7 cellular contexts compared by ENCODE assay signal in the genomic region with DNA sequence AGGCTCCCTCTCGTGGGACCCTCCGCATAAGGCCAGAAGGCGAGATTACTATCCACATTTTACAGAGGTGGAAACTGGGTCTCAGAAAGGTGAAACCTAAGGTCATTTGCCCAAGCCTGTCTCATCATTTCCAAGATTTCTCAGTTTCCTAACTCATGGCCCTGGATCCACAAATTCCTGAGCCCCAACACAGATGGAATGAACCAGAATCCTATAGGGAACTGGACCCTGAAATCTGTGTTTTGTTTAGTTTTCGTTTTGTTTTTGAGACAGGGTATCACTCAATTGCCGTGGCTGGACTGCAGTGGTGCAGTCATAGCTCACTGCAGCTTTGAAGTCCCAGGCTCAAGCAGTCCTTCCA. TPM values are rescaled to one million over a fixed set of nuclear protein-coding genes. Genes with fewer than 3 reads are reported as not detected.
DNase-seq lines count a peak whose midpoint lies in the region; ATAC-seq and TF ChIP-seq lines count a peak whose summit lies in the region.

No MANE protein-coding gene starts in this region.

- no peaks in the 10 kb centered on the region for H3K9me3 Mint-ChIP-seq in WTC11
- H3K9me3 Mint-ChIP-seq in glutamatergic neuron (ENCODE audit: unreplicated experiment), result peaks cover 3% of the 10 kb centered on the region
- H3K9me3 Mint-ChIP-seq in stimulated activated effector memory CD8-positive, alpha-beta T cell treated with anti-CD3 and anti-CD28 coated beads, Interleukin-12 subunit alpha, Interleukin-12 subunit beta, amount 100 ng/mL, for 72 hours, result no peaks in the 10 kb centered on the region

- H3K36me3 Mint-ChIP-seq in WTC11 (no peaks in the 10 kb centered on the region), glutamatergic neuron (ENCODE audit: unreplicated experiment) (no peaks in the 10 kb centered on the region)
- no peaks in the 10 kb centered on the region for H3K36me3 Mint-ChIP-seq in stimulated activated effector memory CD8-positive, alpha-beta T cell treated with anti-CD3 and anti-CD28 coated beads, Interleukin-12 subunit alpha, Interleukin-12 subunit beta, amount 100 ng/mL, for 72 hours

- H3K27ac ChIP-seq in Peyer's patch, result peak overlapping the region in 1 of 4 donors; percentile 92

- DNase-seq in GM12865 (ENCODE audit: low read depth) (no peak), WTC11 (ENCODE audit: low spot score) (no peak), glutamatergic neuron (no peak), DMS153 treated with DMSO at 0.1 percent for 48 hours (lab: John Stamatoyannopoulos, UW; ENCODE audit: unreplicated experiment) (no peak), Peyer's patch (no peak)
- DNase-seq in stimulated activated effector memory CD8-positive, alpha-beta T cell treated with anti-CD3 and anti-CD28 coated beads, Interleukin-12 subunit alpha, Interleukin-12 subunit beta, amount 100 ng/mL, for 72 hours (ENCODE audit: low spot score in 2 of 2), result no peak

- H3K27me3 ChIP-seq in Peyer's patch, result no peaks in the 10 kb centered on the region

- H3K36me3 ChIP-seq in Peyer's patch, result no peaks in the 10 kb centered on the region

- POLR2A ChIA-PET in WTC11 (lab: Charles Lee), result no interaction called here

- CTCF ChIA-PET in WTC11 (lab: Charles Lee), result interaction anchor here (1.0 to 1.7 kb wide), 3 partner anchors 42 to 54 kb away, joined by 3 to 7 read pairs (median 3); no protein-coding TSS in a partner anchor

- H3K27ac Mint-ChIP-seq in WTC11, result peak overlapping the region; percentile 53; the same call in 1 of the 2 replicates
- H3K27ac Mint-ChIP-seq in glutamatergic neuron (ENCODE audit: unreplicated experiment), result no peak overlapping the region
- H3K27ac Mint-ChIP-seq in stimulated activated effector memory CD8-positive, alpha-beta T cell treated with anti-CD3 and anti-CD28 coated beads, Interleukin-12 subunit alpha, Interleukin-12 subunit beta, amount 100 ng/mL, for 72 hours, result no peak overlapping the region

- TF ChIP-seq CTCF in GM12865 (IDR thresholded peaks at IDR 0.05; ENCODE audit: insufficient read depth, low read depth, low read length, missing control alignments), result no peak
- no peak for TF ChIP-seq CTCF in WTC11 (IDR thresholded peaks at IDR 0.05)
- TF ChIP-seq CTCF in glutamatergic neuron (IDR thresholded peaks at IDR 0.05; ENCODE audit: partially characterized antibody, unreplicated experiment), result no peak
- no peak for TF ChIP-seq CTCF in Peyer's patch (IDR thresholded peaks at IDR 0.05)

- H3K9me3 ChIP-seq in Peyer's patch, result no peaks in the 10 kb centered on the region

- H3K4me1 ChIP-seq in Peyer's patch, result peaks cover 0 to 10% (median 8%) of the 10 kb centered on the region in 4 donors

- ATAC-seq in WTC11 (no peak), GM19455 (IDR thresholded peaks at IDR 0.05; ENCODE audit: unreplicated experiment) (no peak)
- ATAC-seq in stimulated activated effector memory CD8-positive, alpha-beta T cell treated with anti-CD3 and anti-CD28 coated beads, Interleukin-12 subunit alpha, Interleukin-12 subunit beta, amount 100 ng/mL, for 72 hours, result no peak

- H3K27me3 Mint-ChIP-seq in WTC11 (ENCODE audit: low read depth) (peaks cover 25% of the 10 kb centered on the region), glutamatergic neuron (ENCODE audit: unreplicated experiment) (peaks cover 3% of the 10 kb centered on the region)

- H3K4me3 Mint-ChIP-seq in WTC11, result peak overlapping the region; percentile 40; the same call in 1 of the 2 replicates
- peak overlapping the region; percentile 79 for H3K4me3 Mint-ChIP-seq in glutamatergic neuron (ENCODE audit: unreplicated experiment)
- peak overlapping the region; percentile 56 for H3K4me3 Mint-ChIP-seq in stimulated activated effector memory CD8-positive, alpha-beta T cell treated with anti-CD3 and anti-CD28 coated beads, Interleukin-12 subunit alpha, Interleukin-12 subunit beta, amount 100 ng/mL, for 72 hours

- TF ChIP-seq POLR2A in Peyer's patch (IDR thresholded peaks at IDR 0.05), result no peak

- H3K4me3 ChIP-seq in GM12865 (ENCODE audit: low read depth, low read length) (peak overlapping the region; percentile 8; the same call in 1 of the 2 replicates), Peyer's patch (peak overlapping the region in 2 of 4 donors; percentile 61 to 69)

- peaks cover 16% of the 10 kb centered on the region for H3K4me1 Mint-ChIP-seq in WTC11
- no peaks in the 10 kb centered on the region for H3K4me1 Mint-ChIP-seq in glutamatergic neuron (ENCODE audit: low read depth, unreplicated experiment)
- H3K4me1 Mint-ChIP-seq in stimulated activated effector memory CD8-positive, alpha-beta T cell treated with anti-CD3 and anti-CD28 coated beads, Interleukin-12 subunit alpha, Interleukin-12 subunit beta, amount 100 ng/mL, for 72 hours, result peaks cover 8% of the 10 kb centered on the region

TF ChIP-seq in WTC11, 78 proteins besides CTCF, POLR2A, EP300 and RAD21:
- TF ChIP-seq, protein P1, sequence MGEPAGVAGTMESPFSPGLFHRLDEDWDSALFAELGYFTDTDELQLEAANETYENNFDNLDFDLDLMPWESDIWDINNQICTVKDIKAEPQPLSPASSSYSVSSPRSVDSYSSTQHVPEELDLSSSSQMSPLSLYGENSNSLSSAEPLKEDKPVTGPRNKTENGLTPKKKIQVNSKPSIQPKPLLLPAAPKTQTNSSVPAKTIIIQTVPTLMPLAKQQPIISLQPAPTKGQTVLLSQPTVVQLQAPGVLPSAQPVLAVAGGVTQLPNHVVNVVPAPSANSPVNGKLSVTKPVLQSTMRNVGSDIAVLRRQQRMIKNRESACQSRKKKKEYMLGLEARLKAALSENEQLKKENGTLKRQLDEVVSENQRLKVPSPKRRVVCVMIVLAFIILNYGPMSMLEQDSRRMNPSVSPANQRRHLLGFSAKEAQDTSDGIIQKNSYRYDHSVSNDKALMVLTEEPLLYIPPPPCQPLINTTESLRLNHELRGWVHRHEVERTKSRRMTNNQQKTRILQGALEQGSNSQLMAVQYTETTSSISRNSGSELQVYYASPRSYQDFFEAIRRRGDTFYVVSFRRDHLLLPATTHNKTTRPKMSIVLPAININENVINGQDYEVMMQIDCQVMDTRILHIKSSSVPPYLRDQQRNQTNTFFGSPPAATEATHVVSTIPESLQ (CRISPR knock-in tag; IDR thresholded peaks at IDR 0.05), result no peak
- no peak for TF ChIP-seq IRF2 (CRISPR knock-in tag; IDR thresholded peaks at IDR 0.05; ENCODE audit: borderline replicate concordance, low read depth)
- no peak for TF ChIP-seq PRRX2 (CRISPR knock-in tag; IDR thresholded peaks at IDR 0.05)
- TF ChIP-seq ETV6 (CRISPR knock-in tag; IDR thresholded peaks at IDR 0.05), result no peak
- TF ChIP-seq, protein P2, sequence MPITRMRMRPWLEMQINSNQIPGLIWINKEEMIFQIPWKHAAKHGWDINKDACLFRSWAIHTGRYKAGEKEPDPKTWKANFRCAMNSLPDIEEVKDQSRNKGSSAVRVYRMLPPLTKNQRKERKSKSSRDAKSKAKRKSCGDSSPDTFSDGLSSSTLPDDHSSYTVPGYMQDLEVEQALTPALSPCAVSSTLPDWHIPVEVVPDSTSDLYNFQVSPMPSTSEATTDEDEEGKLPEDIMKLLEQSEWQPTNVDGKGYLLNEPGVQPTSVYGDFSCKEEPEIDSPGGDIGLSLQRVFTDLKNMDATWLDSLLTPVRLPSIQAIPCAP (CRISPR knock-in tag; IDR thresholded peaks at IDR 0.05), result no peak
- no peak for TF ChIP-seq FOXP1 (CRISPR knock-in tag; IDR thresholded peaks at IDR 0.05; ENCODE audit: borderline replicate concordance)
- no peak for TF ChIP-seq ZNF423 (CRISPR knock-in tag; IDR thresholded peaks at IDR 0.05)
- TF ChIP-seq KAT7 (CRISPR knock-in tag; IDR thresholded peaks at IDR 0.05; ENCODE audit: borderline replicate concordance), result no peak
- no peak for TF ChIP-seq ZNF232 (CRISPR knock-in tag; IDR thresholded peaks at IDR 0.05)
- TF ChIP-seq NFYB (CRISPR knock-in tag; conservative IDR thresholded peaks at IDR 0.05; ENCODE audit: low read depth), result no peak
- no peak for TF ChIP-seq NR3C1 (CRISPR knock-in tag; conservative IDR thresholded peaks at IDR 0.05; ENCODE audit: low read depth)
- TF ChIP-seq SOX15 (CRISPR knock-in tag; IDR thresholded peaks at IDR 0.05), result no peak

RNA-seq across cellular contexts. Expression of a gene that starts 0.6 kb away (rescaled TPM):
- total RNA-seq in WTC11 (2021) (9.6 to 14.3 TPM (median 13.2 TPM) in 3 replicates), glutamatergic neuron (ENCODE audit: unreplicated experiment) (8.0 TPM), Peyer's patch (10 to 100 TPM in 1 of 4 donors, 1 to 10 TPM in 3; 1.2 to 14.9 (median 2.0) TPM)

RNA-seq across cellular contexts. Expression of a gene that starts 18.1 kb away (rescaled TPM):
- total RNA-seq in WTC11 (2021) (24.3 to 26.7 TPM (median 25.0 TPM) in 3 replicates), glutamatergic neuron (ENCODE audit: unreplicated experiment) (47.1 TPM), Peyer's patch (10 to 100 TPM in 1 of 4 donors, 1 to 10 TPM in 2, under 1 TPM in 1; 0.18 to 23.1 (median 1.4) TPM)

RNA-seq across cellular contexts. Expression of a gene that starts 36.8 kb away (rescaled TPM):
- total RNA-seq in WTC11 (2021) (34.8 to 38.0 TPM (median 35.2 TPM) in 3 replicates), glutamatergic neuron (ENCODE audit: unreplicated experiment) (40.8 TPM), Peyer's patch (10 to 100 TPM; 22.1 to 29.7 (median 26.0) TPM)
